In the genomic region with DNA sequence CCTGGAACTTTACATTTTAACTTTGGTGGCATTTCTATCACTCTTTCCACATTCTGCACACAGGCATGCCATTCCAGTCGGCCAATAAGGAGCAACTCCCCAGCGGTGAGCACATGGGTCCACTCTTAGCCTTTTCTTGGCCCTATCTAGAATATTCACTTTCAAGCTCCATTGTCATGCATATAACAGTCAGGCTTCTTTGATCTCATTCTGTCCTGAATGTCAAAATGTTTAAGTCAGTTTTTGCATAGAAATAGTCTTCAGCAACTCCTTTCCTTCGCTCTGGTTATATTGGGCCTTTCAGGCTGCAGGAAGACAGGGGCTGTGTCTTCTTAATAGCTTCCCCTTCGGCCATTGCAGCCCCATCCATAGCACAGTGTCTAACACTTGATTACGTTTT, we compare ENCODE assay signal across 1 cellular context.
TF ChIP-seq lines count a peak whose summit lies in the region.

No MANE protein-coding gene starts in this region.

TF ChIP-seq in GM23338, 12 proteins besides CTCF, POLR2A, EP300 and RAD21 (continued from another document):
- TF ChIP-seq ETS1 (IDR thresholded peaks at IDR 0.05): no peak
- no peak for TF ChIP-seq CREB1 (CRISPR knock-in tag; IDR thresholded peaks at IDR 0.05; ENCODE audit: low read depth)
- TF ChIP-seq NANOG (IDR thresholded peaks at IDR 0.05; ENCODE audit: borderline replicate concordance): no peak
- TF ChIP-seq, protein P1, sequence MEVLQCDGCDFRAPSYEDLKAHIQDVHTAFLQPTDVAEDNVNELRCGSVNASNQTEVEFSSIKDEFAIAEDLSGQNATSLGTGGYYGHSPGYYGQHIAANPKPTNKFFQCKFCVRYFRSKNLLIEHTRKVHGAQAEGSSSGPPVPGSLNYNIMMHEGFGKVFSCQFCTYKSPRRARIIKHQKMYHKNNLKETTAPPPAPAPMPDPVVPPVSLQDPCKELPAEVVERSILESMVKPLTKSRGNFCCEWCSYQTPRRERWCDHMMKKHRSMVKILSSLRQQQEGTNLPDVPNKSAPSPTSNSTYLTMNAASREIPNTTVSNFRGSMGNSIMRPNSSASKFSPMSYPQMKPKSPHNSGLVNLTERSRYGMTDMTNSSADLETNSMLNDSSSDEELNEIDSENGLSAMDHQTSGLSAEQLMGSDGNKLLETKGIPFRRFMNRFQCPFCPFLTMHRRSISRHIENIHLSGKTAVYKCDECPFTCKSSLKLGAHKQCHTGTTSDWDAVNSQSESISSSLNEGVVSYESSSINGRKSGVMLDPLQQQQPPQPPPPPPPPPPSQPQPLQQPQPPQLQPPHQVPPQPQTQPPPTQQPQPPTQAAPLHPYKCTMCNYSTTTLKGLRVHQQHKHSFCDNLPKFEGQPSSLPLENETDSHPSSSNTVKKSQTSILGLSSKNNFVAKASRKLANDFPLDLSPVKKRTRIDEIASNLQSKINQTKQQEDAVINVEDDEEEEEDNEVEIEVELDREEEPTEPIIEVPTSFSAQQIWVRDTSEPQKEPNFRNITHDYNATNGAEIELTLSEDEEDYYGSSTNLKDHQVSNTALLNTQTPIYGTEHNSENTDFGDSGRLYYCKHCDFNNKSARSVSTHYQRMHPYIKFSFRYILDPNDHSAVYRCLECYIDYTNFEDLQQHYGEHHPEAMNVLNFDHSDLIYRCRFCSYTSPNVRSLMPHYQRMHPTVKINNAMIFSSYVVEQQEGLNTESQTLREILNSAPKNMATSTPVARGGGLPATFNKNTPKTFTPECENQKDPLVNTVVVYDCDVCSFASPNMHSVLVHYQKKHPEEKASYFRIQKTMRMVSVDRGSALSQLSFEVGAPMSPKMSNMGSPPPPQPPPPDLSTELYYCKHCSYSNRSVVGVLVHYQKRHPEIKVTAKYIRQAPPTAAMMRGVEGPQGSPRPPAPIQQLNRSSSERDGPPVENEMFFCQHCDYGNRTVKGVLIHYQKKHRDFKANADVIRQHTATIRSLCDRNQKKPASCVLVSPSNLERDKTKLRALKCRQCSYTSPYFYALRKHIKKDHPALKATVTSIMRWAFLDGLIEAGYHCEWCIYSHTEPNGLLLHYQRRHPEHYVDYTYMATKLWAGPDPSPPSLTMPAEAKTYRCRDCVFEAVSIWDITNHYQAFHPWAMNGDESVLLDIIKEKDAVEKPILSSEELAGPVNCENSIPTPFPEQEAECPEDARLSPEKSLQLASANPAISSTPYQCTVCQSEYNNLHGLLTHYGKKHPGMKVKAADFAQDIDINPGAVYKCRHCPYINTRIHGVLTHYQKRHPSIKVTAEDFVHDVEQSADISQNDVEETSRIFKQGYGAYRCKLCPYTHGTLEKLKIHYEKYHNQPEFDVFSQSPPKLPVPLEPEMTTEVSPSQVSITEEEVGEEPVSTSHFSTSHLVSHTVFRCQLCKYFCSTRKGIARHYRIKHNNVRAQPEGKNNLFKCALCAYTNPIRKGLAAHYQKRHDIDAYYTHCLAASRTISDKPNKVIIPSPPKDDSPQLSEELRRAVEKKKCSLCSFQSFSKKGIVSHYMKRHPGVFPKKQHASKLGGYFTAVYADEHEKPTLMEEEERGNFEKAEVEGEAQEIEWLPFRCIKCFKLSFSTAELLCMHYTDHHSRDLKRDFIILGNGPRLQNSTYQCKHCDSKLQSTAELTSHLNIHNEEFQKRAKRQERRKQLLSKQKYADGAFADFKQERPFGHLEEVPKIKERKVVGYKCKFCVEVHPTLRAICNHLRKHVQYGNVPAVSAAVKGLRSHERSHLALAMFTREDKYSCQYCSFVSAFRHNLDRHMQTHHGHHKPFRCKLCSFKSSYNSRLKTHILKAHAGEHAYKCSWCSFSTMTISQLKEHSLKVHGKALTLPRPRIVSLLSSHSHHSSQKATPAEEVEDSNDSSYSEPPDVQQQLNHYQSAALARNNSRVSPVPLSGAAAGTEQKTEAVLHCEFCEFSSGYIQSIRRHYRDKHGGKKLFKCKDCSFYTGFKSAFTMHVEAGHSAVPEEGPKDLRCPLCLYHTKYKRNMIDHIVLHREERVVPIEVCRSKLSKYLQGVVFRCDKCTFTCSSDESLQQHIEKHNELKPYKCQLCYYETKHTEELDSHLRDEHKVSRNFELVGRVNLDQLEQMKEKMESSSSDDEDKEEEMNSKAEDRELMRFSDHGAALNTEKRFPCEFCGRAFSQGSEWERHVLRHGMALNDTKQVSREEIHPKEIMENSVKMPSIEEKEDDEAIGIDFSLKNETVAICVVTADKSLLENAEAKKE (CRISPR knock-in tag; IDR thresholded peaks at IDR 0.05): no peak
- no peak for TF ChIP-seq EZH2phosphoT487 (IDR thresholded peaks at IDR 0.05; ENCODE audit: unreplicated experiment)
- TF ChIP-seq ZNF114 (CRISPR knock-in tag; IDR thresholded peaks at IDR 0.05): no peak
- no peak for TF ChIP-seq JUNB (IDR thresholded peaks at IDR 0.05; ENCODE audit: unreplicated experiment)
- TF ChIP-seq STAT1 (IDR thresholded peaks at IDR 0.05; ENCODE audit: unreplicated experiment): no peak
